Comparison of ENCODE assay signal across 16 cellular contexts in genomic region chr10:75507469-75507868, GRCh38.
"Had no signal": no experiment of that assay in that cellular context is flagged by ENCODE, and none has a peak within 500 bp of the region (broad histone marks: within the 10 kb centered on the region; RNA-seq: fewer than 3 reads in every experiment).

No MANE protein-coding gene starts in this region.

- ATAC-seq: activated T-cell treated with anti-CD3 and anti-CD28 coated beads, Interleukin-2, amount 50 U/mL, for 4 hours had no signal

- H3K27ac ChIP-seq: foreskin keratinocyte had no signal

- H3K4me3 ChIP-seq: lung had no signal

- DNase-seq: activated B cell treated with CpG ODN at 0.5 μM for 24 hours; activated CD4-positive, alpha-beta T cell treated with anti-CD3 and anti-CD28 coated beads, Interleukin-2, amount 10 ng/mL, durations not matched to agents 24 days and 14 days; activated CD8-positive, alpha-beta memory T cell treated with anti-CD3 and anti-CD28 coated beads, Interleukin-2, amount 50 U/mL, for 4 hours; activated naive CD4-positive, alpha-beta T cell treated with anti-CD3 and anti-CD28 coated beads for 36 hours; activated T-cell treated with anti-CD3 and anti-CD28 coated beads, Interleukin-2, amount 50 U/mL, for 4 hours; aorta; effector CD8-positive, alpha-beta T cell; hypothalamus; islet precursor cell; left colon; nephron progenitor cell; nucleus accumbens; retina; stimulated activated CD4-positive, alpha-beta T cell treated with anti-CD3 and anti-CD28 coated beads, Interleukin-2, amount 100 ng/mL, for 24 hours had no signal
